ENCODE assay signal across 25 cellular contexts in genomic region chrX:76657499-76657898, GRCh38.
"Had no signal": no experiment of that assay in that cellular context is flagged by ENCODE, and none has a peak within 500 bp of the region (broad histone marks: within the 10 kb centered on the region; RNA-seq: fewer than 3 reads in every experiment).

No MANE protein-coding gene starts in this region.

- H3K36me3 Mint-ChIP-seq: activated naive CD8-positive, alpha-beta T cell treated with anti-CD3 and anti-CD28 coated beads, Interleukin-2, amount 10 ng/mL, durations not matched to agents 7 days and 5 days had no signal

- H3K27me3 Mint-ChIP-seq: activated CD4-positive, alpha-beta T cell treated with anti-CD3 and anti-CD28 coated beads, Interleukin-2, amount 10 ng/mL, durations not matched to agents 7 days and 5 days; activated naive CD8-positive, alpha-beta T cell treated with anti-CD3 and anti-CD28 coated beads, Interleukin-2, amount 10 ng/mL, durations not matched to agents 7 days and 5 days; activated T-helper 17 cell treated with anti-CD3 and anti-CD28 coated beads, Interleukin-2, amount 50 U/mL, for 72 hours; effector memory CD8-positive, alpha-beta T cell; stimulated activated naive CD8-positive, alpha-beta T cell treated with anti-CD3 and anti-CD28 coated beads, Interleukin-15, amount 100 ng/mL, for 72 hours had no signal

- H3K4me3 Mint-ChIP-seq: activated CD4-positive, alpha-beta T cell treated with anti-CD3 and anti-CD28 coated beads, Interleukin-2, amount 10 ng/mL, durations not matched to agents 7 days and 5 days; activated naive CD8-positive, alpha-beta T cell treated with anti-CD3 and anti-CD28 coated beads, Interleukin-2, amount 10 ng/mL, durations not matched to agents 7 days and 5 days; activated T-cell treated with anti-CD3 and anti-CD28 coated beads, Interleukin-2, amount 50 U/mL, for 24 hours; activated T-helper 17 cell treated with anti-CD3 and anti-CD28 coated beads, Interleukin-2, amount 50 U/mL, for 72 hours; effector memory CD8-positive, alpha-beta T cell; neural crest cell; stimulated activated naive CD8-positive, alpha-beta T cell treated with anti-CD3 and anti-CD28 coated beads, Interleukin-15, amount 100 ng/mL, for 72 hours had no signal

- ATAC-seq: activated CD4-positive, CD25-positive, alpha-beta regulatory T cell treated with anti-CD3 and anti-CD28 coated beads, Interleukin-2, amount 50 U/mL, for 24 hours; activated T-helper 17 cell treated with anti-CD3 and anti-CD28 coated beads, Interleukin-2, amount 50 U/mL, for 72 hours; effector memory CD8-positive, alpha-beta T cell; esophagus mucosa; left lobe of liver; lower lobe of right lung; mucosa of descending colon; right lobe of liver; stimulated activated naive CD8-positive, alpha-beta T cell treated with anti-CD3 and anti-CD28 coated beads, Interleukin-15, amount 100 ng/mL, for 72 hours had no signal

- H3K27ac Mint-ChIP-seq: activated CD4-positive, alpha-beta T cell treated with anti-CD3 and anti-CD28 coated beads, Interleukin-2, amount 10 ng/mL, durations not matched to agents 7 days and 5 days; activated naive CD8-positive, alpha-beta T cell treated with anti-CD3 and anti-CD28 coated beads, Interleukin-2, amount 10 ng/mL, durations not matched to agents 7 days and 5 days; activated T-cell treated with anti-CD3 and anti-CD28 coated beads, Interleukin-2, amount 50 U/mL, for 24 hours; activated T-helper 17 cell treated with anti-CD3 and anti-CD28 coated beads, Interleukin-2, amount 50 U/mL, for 72 hours; effector memory CD8-positive, alpha-beta T cell; stimulated activated naive CD8-positive, alpha-beta T cell treated with anti-CD3 and anti-CD28 coated beads, Interleukin-15, amount 100 ng/mL, for 72 hours had no signal

- H3K9me3 Mint-ChIP-seq: activated CD4-positive, alpha-beta T cell treated with anti-CD3 and anti-CD28 coated beads, Interleukin-2, amount 10 ng/mL, durations not matched to agents 7 days and 5 days; activated T-cell treated with anti-CD3 and anti-CD28 coated beads, Interleukin-2, amount 50 U/mL, for 24 hours; activated T-helper 17 cell treated with anti-CD3 and anti-CD28 coated beads, Interleukin-2, amount 50 U/mL, for 72 hours; stimulated activated naive CD8-positive, alpha-beta T cell treated with anti-CD3 and anti-CD28 coated beads, Interleukin-15, amount 100 ng/mL, for 72 hours had no signal

- DNase-seq: activated CD4-positive, alpha-beta T cell treated with anti-CD3 and anti-CD28 coated beads, Interleukin-2, amount 10 ng/mL, durations not matched to agents 7 days and 5 days; activated CD8-positive, alpha-beta memory T cell treated with anti-CD3 and anti-CD28 coated beads for 24 hours; activated CD8-positive, alpha-beta memory T cell treated with anti-CD3 and anti-CD28 coated beads, Interleukin-2, amount 50 U/mL, for 4 hours; activated naive CD4-positive, alpha-beta T cell treated with Interleukin-2 at 50 U/mL for 16 hours; activated naive CD8-positive, alpha-beta T cell treated with anti-CD3 and anti-CD28 coated beads, Interleukin-2, amount 10 ng/mL, durations not matched to agents 7 days and 5 days; activated T-cell treated with anti-CD3 and anti-CD28 coated beads, Interleukin-2, amount 50 U/mL, for 24 hours; amniotic stem cell; colonic mucosa; dorsolateral prefrontal cortex; effector memory CD8-positive, alpha-beta T cell; foreskin melanocyte; lower lobe of right lung; mesendoderm; mucosa of descending colon; posterior cingulate gyrus; right lobe of liver; stimulated activated CD4-positive, alpha-beta T cell treated with anti-CD3 and anti-CD28 coated beads, Interleukin-1b, Interleukin-23, amount 100 ng/mL, for 48 hours; stimulated activated naive CD8-positive, alpha-beta T cell treated with anti-CD3 and anti-CD28 coated beads, Interleukin-15, amount 100 ng/mL, for 72 hours had no signal

- H3K4me1 Mint-ChIP-seq: activated CD4-positive, alpha-beta T cell treated with anti-CD3 and anti-CD28 coated beads, Interleukin-2, amount 10 ng/mL, durations not matched to agents 7 days and 5 days; activated naive CD8-positive, alpha-beta T cell treated with anti-CD3 and anti-CD28 coated beads, Interleukin-2, amount 10 ng/mL, durations not matched to agents 7 days and 5 days; activated T-helper 17 cell treated with anti-CD3 and anti-CD28 coated beads, Interleukin-2, amount 50 U/mL, for 72 hours; neural crest cell; stimulated activated naive CD8-positive, alpha-beta T cell treated with anti-CD3 and anti-CD28 coated beads, Interleukin-15, amount 100 ng/mL, for 72 hours had no signal

- H3K4me3 ChIP-seq: colonic mucosa, dorsolateral prefrontal cortex, lower lobe of right lung, mucosa of descending colon, right lobe of liver, skin epidermis, tibial nerve had no signal
